In genomic region chr17:19043032-19043431, GRCh38 we compare ENCODE assay signal across 8 cellular contexts. TPM values are rescaled to one million over a fixed set of nuclear protein-coding genes. Genes with fewer than 3 reads are reported as not detected.
DNase-seq lines count a peak whose midpoint lies in the region; ATAC-seq, FAIRE-seq and TF ChIP-seq lines count a peak whose summit lies in the region.
"Not testable (repeated sequence)": the region's sequence is repeated elsewhere in the genome, so short reads cannot be mapped to it uniquely, and the experiment has no call there.
"Had no signal": no experiment of that assay in that cellular context is flagged by ENCODE, and none has a peak within 500 bp of the region (broad histone marks: within the 10 kb centered on the region; RNA-seq: fewer than 3 reads in every experiment).

No MANE protein-coding gene starts in this region.

- POLR2A ChIA-PET in endothelial cell of umbilical vein (lab: Charles Lee) = not testable (repeated sequence)

- H3K27ac ChIP-seq in SU-DHL-6 (ENCODE audit: low read depth, low read length) = peak overlapping the region; percentile 80
- H3K27ac ChIP-seq in endothelial cell of umbilical vein (ENCODE audit: insufficient read depth, low read depth, low read length) = peak overlapping the region; percentile 29
- not testable (repeated sequence) for H3K27ac ChIP-seq in left lung

- not testable (repeated sequence) for DNase-seq in GM12891 (ENCODE audit: insufficient read length, low spot score); endothelial cell of umbilical vein (ENCODE audit: low read depth, low spot score); left lung; urothelium cell line (ENCODE audit: low spot score)

- H4K20me1 ChIP-seq in SU-DHL-6 (ENCODE audit: low read depth, low read length); endothelial cell of umbilical vein (replicated peaks; ENCODE audit: control insufficient read depth, extremely low read depth, insufficient read depth, low read length): not testable (repeated sequence)

- H3K9me1 ChIP-seq in endothelial cell of umbilical vein (replicated peaks; ENCODE audit: control insufficient read depth, extremely low read depth, insufficient read depth, low read length) = not testable (repeated sequence)

- H3K9ac ChIP-seq in SU-DHL-6 (ENCODE audit: low read length); endothelial cell of umbilical vein (replicated peaks; ENCODE audit: extremely low read depth, insufficient read depth, low read length): not testable (repeated sequence)

- TF ChIP-seq CTCF in SU-DHL-6 (IDR thresholded peaks at IDR 0.05; ENCODE audit: insufficient read depth, low read length, poor library complexity, severe bottlenecking); endothelial cell of umbilical vein (IDR thresholded peaks at IDR 0.05; ENCODE audit: extremely low read depth in 1 of 2, insufficient read depth in 1 of 2, low read depth in 1 of 2, low read length in 2 of 2); left lung (IDR thresholded peaks at IDR 0.05): not testable (repeated sequence)

- H3K4me1 ChIP-seq in endothelial cell of umbilical vein (ENCODE audit: control insufficient read depth, extremely low read depth, insufficient read depth, low read length); left lung: not testable (repeated sequence)

- not testable (repeated sequence) for H3K79me2 ChIP-seq in SU-DHL-6 (ENCODE audit: insufficient read depth, low read length); endothelial cell of umbilical vein (ENCODE audit: control insufficient read depth, insufficient read depth, low read length)

- H3K9me3 ChIP-seq in SU-DHL-6 (ENCODE audit: insufficient read depth, low read length); endothelial cell of umbilical vein (replicated peaks; ENCODE audit: control insufficient read depth, insufficient read depth, low read length); left lung: not testable (repeated sequence)

- H3K36me3 ChIP-seq in SU-DHL-6 (ENCODE audit: low read length); endothelial cell of umbilical vein (ENCODE audit: control insufficient read depth in 2 of 2, extremely low read depth in 1 of 2, insufficient read depth in 2 of 2, low read length in 2 of 2); left lung: not testable (repeated sequence)

- H2AFZ ChIP-seq in SU-DHL-6 (ENCODE audit: low read depth, low read length, severe bottlenecking); endothelial cell of umbilical vein (ENCODE audit: low read depth, low read length): not testable (repeated sequence)

- intact Hi-C loops in endothelial cell of umbilical vein (cut with micrococcal nuclease); left lung (cut with DNase I): not testable (repeated sequence)

- not testable (repeated sequence) for BruUV-seq in endothelial cell of umbilical vein (replicated peaks; lab: Mats Ljungman, UMichigan)

- dilution Hi-C loops in endothelial cell of umbilical vein (cut with MboI; ENCODE audit: extremely low pct_ligation_motif_present, low sequenced_read_pairs) = not testable (repeated sequence)

- not testable (repeated sequence) for H3K27me3 ChIP-seq in SU-DHL-6 (ENCODE audit: low read length); endothelial cell of umbilical vein (ENCODE audit: control insufficient read depth in 2 of 2, insufficient read depth in 2 of 2, low read length in 2 of 2); left lung

- TF ChIP-seq POLR2A in GM12891 (IDR thresholded peaks at IDR 0.05; ENCODE audit: low read depth, low read length); endothelial cell of umbilical vein (IDR thresholded peaks at IDR 0.05; ENCODE audit: low read depth, low read length): not testable (repeated sequence)

- peak overlapping the region; percentile 38 for H3K4me2 ChIP-seq in SU-DHL-6 (ENCODE audit: low read depth, low read length, poor library complexity, severe bottlenecking)
- H3K4me2 ChIP-seq in endothelial cell of umbilical vein (ENCODE audit: insufficient read depth, low read length) = not testable (repeated sequence)

- H3F3A ChIP-seq in SU-DHL-6 (ENCODE audit: insufficient read depth) = not testable (repeated sequence)

- CTCF ChIA-PET in endothelial cell of umbilical vein (lab: Charles Lee) = not testable (repeated sequence)

- peak; percentile 34 for ATAC-seq in GM19438 (IDR thresholded peaks at IDR 0.05; ENCODE audit: low read depth, unreplicated experiment)
- peak; percentile 25 for ATAC-seq in HG02642 (IDR thresholded peaks at IDR 0.05; ENCODE audit: poor library complexity, unreplicated experiment)
- ATAC-seq in left lung = peak; percentile 38

- not testable (repeated sequence) for H3K9me2 ChIP-seq in SU-DHL-6 (replicated peaks; ENCODE audit: insufficient read depth, low read length)

- not testable (repeated sequence) for H3K4me3 ChIP-seq in SU-DHL-6 (ENCODE audit: insufficient read depth, low read length, poor library complexity, severe bottlenecking); endothelial cell of umbilical vein (replicated peaks in 1 of 3; ENCODE audit: insufficient read depth in 1 of 3, low read depth in 1 of 3, low read length in 3 of 3); left lung

- FAIRE-seq in GM12891 (lab: Jason Lieb, UNC) (peak; percentile 99), endothelial cell of umbilical vein (lab: Jason Lieb, UNC) (peak; percentile 99), urothelium cell line (lab: Jason Lieb, UNC) (peak; percentile 52)

RNA-seq across cellular contexts. Expression of gene GRAP, which starts 3.7 kb away (rescaled TPM):
- 20.8 TPM for polyA plus RNA-seq in GM12891 (2012; ENCODE audit: low read depth, missing spikeins)
- 43.6 and 44.5 TPM in 2 replicates for total RNA-seq in endothelial cell of umbilical vein
- 32.1 and 40.7 TPM in 2 replicates for polyA plus RNA-seq in endothelial cell of umbilical vein
- 22.5 and 26.6 TPM in 2 replicates for polyA plus RNA-seq in endothelial cell of umbilical vein (2011; cell fraction: cytosol; rRNA removed)
- 27.1 and 37.5 TPM in 2 replicates for polyA plus RNA-seq in endothelial cell of umbilical vein (2011; cell fraction: nucleus; rRNA removed)
- 15.6 and 32.2 TPM in 2 replicates for polyA plus RNA-seq in endothelial cell of umbilical vein (2012)
- 15.8 and 17.1 TPM in 2 replicates for polyA minus RNA-seq in endothelial cell of umbilical vein
- polyA minus RNA-seq in endothelial cell of umbilical vein (2011; cell fraction: cytosol; rRNA and poly(A)+ RNA removed) = not detected
- polyA minus RNA-seq in endothelial cell of umbilical vein (2011; cell fraction: nucleus; rRNA and poly(A)+ RNA removed) = 10.3 and 14.8 TPM in 2 replicates
- 10 to 100 TPM in 1 of 2 donors, 1 to 10 TPM in 1; 5.4 to 10.6 TPM for total RNA-seq in left lung
- total RNA-seq: RPMI7951 had no signal

RNA-seq across cellular contexts. Expression of gene FAM83G, which starts 38.5 kb away (rescaled TPM):
- 3.9 TPM for polyA plus RNA-seq in GM12891 (2012; ENCODE audit: low read depth, missing spikeins)
- total RNA-seq in endothelial cell of umbilical vein (10.9 and 11.1 TPM in 2 replicates), left lung (10 to 100 TPM in 1 of 2 donors, 1 to 10 TPM in 1; 8.8 to 12.1 TPM)
- polyA plus RNA-seq in endothelial cell of umbilical vein = 7.0 and 8.2 TPM in 2 replicates
- 5.4 and 6.6 TPM in 2 replicates for polyA plus RNA-seq in endothelial cell of umbilical vein (2011; cell fraction: cytosol; rRNA removed)
- polyA plus RNA-seq in endothelial cell of umbilical vein (2011; cell fraction: nucleus; rRNA removed) = 10.4 and 10.9 TPM in 2 replicates
- 8.6 and 10.0 TPM in 2 replicates for polyA plus RNA-seq in endothelial cell of umbilical vein (2012)
- polyA minus RNA-seq in endothelial cell of umbilical vein = 7.3 and 8.5 TPM in 2 replicates
- polyA minus RNA-seq in endothelial cell of umbilical vein (2011; cell fraction: cytosol; rRNA and poly(A)+ RNA removed) = 12.8 TPM
- 6.1 and 8.1 TPM in 2 replicates for polyA minus RNA-seq in endothelial cell of umbilical vein (2011; cell fraction: nucleus; rRNA and poly(A)+ RNA removed)
